Comparison of ENCODE assay signal across 8 cellular contexts in the genomic region with DNA sequence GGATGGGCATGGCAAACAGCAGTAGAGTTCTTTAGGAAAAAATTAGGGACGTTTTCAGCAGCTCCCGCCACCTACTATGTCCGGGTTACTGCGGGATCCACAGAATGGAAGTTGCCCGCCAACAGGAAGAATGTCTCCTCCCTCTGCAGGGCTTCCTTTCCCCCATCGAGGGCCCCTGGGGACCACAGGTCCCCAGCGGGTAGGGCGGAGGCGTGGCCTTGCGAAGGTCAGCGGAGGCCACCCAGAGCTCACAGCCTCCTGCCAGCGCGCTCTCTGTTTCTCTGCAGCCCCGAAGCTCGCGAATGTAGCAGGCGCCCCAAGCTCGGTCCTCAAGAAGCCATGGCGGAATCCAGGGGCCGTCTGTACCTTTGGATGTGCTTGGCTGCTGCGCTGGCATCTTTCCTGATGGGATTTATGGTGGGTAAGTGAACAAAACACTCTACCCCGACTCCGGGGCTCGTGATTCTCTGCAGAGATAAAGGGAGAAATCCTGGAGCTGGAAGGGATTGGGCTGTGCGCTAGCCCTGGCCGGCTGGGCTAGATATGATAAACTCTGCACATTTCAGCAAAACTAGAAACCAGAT. TPM values are rescaled to one million over a fixed set of nuclear protein-coding genes. Genes with fewer than 3 reads are reported as not detected.
DNase-seq lines count a peak whose midpoint lies in the region; ATAC-seq and TF ChIP-seq lines count a peak whose summit lies in the region.

NAALAD2 (plus strand) TSS at position 244 of the 584 bp plus-strand sequence; CDS start at position 340, 96 bp downstream.

- in situ Hi-C loops in GM13977 (cut with MboI; ENCODE audit: low pct_unique_long_range_greater_than_20kb, low sequenced_read_pairs, unreplicated experiment) = no loop called here

- no peak within 1 kb of the TSS for H2BK15ac ChIP-seq in H9 (ENCODE audit: low read depth, low read length)

- no peak within 1 kb of the TSS for H3K23ac ChIP-seq in H9 (ENCODE audit: insufficient read length, low read depth, low read length)

- H3K4me3 ChIP-seq in GM08714 (ENCODE audit: low read length) = peak within 1 kb of the TSS; percentile 48
- H3K4me3 ChIP-seq in NT2/D1 (ENCODE audit: insufficient read length, low read depth) = peak within 1 kb of the TSS; percentile 68
- H3K4me3 ChIP-seq in liver (ENCODE audit: low read depth in 1 of 3, low read length in 3 of 3) = peak within 1 kb of the TSS; percentile 32 to 55 (median 55)

- H4K5ac ChIP-seq in H9 (ENCODE audit: insufficient read length, low read depth, low read length) = no peak within 1 kb of the TSS

- no peak within 1 kb of the TSS for H2BK12ac ChIP-seq in H9 (ENCODE audit: insufficient read length, low read depth, low read length)

- peaks cover 10% of the 10 kb centered on the region for H3K23me2 ChIP-seq in H9 (ENCODE audit: insufficient read length, low read depth, low read length, poor library complexity, severe bottlenecking)

- 0 out of 2 replicates have a peak within 1 kb of the TSS, but pooled peaks have one; percentile 44 for H3K14ac ChIP-seq in H9 (ENCODE audit: insufficient read depth, low read length)

- H3K18ac ChIP-seq in H9 (ENCODE audit: insufficient read length, low read depth, low read length) = no peak within 1 kb of the TSS

- no peaks in the 10 kb centered on the region for H3K79me2 ChIP-seq in H9 (ENCODE audit: insufficient read depth, low read length)

- H3K9me3 Mint-ChIP-seq in H9 = no peaks in the 10 kb centered on the region

- peaks cover 22 to 33% of the 10 kb centered on the region in 2 experiments for H3K4me1 Mint-ChIP-seq in H9

- no peak within 1 kb of the TSS for H3T11ph ChIP-seq in H9 (ENCODE audit: low read length)

- H3K9me3 ChIP-seq in H9 (ENCODE audit: control insufficient read depth, low read depth, low read length) = no peaks in the 10 kb centered on the region
- no peaks in the 10 kb centered on the region for H3K9me3 ChIP-seq in NT2/D1 (ENCODE audit: insufficient read depth, low read length)
- H3K9me3 ChIP-seq in liver (ENCODE audit: control insufficient read depth in 4 of 4, low read length in 3 of 4) = no peaks in the 10 kb centered on the region

- H3K9ac ChIP-seq in H9 (ENCODE audit: extremely low read depth, insufficient read length, low read length) (peak within 1 kb of the TSS; percentile 56), NT2/D1 (ENCODE audit: insufficient read length, low read depth) (peak within 1 kb of the TSS; percentile 85), liver (ENCODE audit: low read depth in 1 of 2, low read length in 2 of 2) (peak within 1 kb of the TSS in 1 of 2 donors; percentile 44)

- no peak within 1 kb of the TSS for H3K4ac ChIP-seq in H9 (ENCODE audit: low read depth, low read length)

- no CpG with 5 or more reads among the region's 26 CpGs for WGBS in H9 (ENCODE audit: extremely low coverage, insufficient read length, low lambda C conversion rate)
- 5% methylated on average over 26 of the region's 26 CpGs for WGBS in liver

- H3K79me1 ChIP-seq in H9 (ENCODE audit: insufficient read depth, low read depth, low read length, poor library complexity, severe bottlenecking) = no peaks in the 10 kb centered on the region

- no peaks in the 10 kb centered on the region for H4K20me1 ChIP-seq in H9 (ENCODE audit: control insufficient read depth, insufficient read depth, insufficient read length)

- H3K4me1 ChIP-seq in H9 (ENCODE audit: insufficient read depth, low read length) = no peaks in the 10 kb centered on the region; the same call in 1 of the 2 replicates
- no peaks in the 10 kb centered on the region for H3K4me1 ChIP-seq in NT2/D1 (ENCODE audit: insufficient read depth, insufficient read length)
- peaks cover 0 to 13% (median 8%) of the 10 kb centered on the region in 4 donors for H3K4me1 ChIP-seq in liver (ENCODE audit: control insufficient read depth in 4 of 4, insufficient read depth in 4 of 4, low read length in 3 of 4)

- H2BK5ac ChIP-seq in H9 (ENCODE audit: insufficient read length, low read length) = no peak within 1 kb of the TSS

- peak; percentile 80 for DNase-seq in H9
- DNase-seq in NT2/D1 (ENCODE audit: low read depth, low spot score) = peak; percentile 52
- DNase-seq in ecto neural progenitor cell (ENCODE audit: low spot score) = peak; percentile 83
- peak in 45 of 49 donors; percentile 2 to 76 (median 43) for DNase-seq in substantia nigra (lab: John Stamatoyannopoulos, UW)
- no peak for DNase-seq in GM13977 (ENCODE audit: low spot score)

- TF ChIP-seq CTCF in H9 (conservative IDR thresholded peaks at IDR 0.05) (no peak), liver (IDR thresholded peaks at IDR 0.05; ENCODE audit: low read depth, low read length, missing input control) (no peak), GM13977 (IDR thresholded peaks at IDR 0.05; ENCODE audit: extremely low read depth, insufficient read depth, missing control alignments) (no peak)

- ATAC-seq in GM18873 (IDR thresholded peaks at IDR 0.05; ENCODE audit: low FRiP score, unreplicated experiment) = no peak

- H3K27me3 ChIP-seq in H9 (ENCODE audit: insufficient read depth, low read length) = no peaks in the 10 kb centered on the region
- no peaks in the 10 kb centered on the region for H3K27me3 ChIP-seq in NT2/D1 (ENCODE audit: insufficient read depth, insufficient read length)
- H3K27me3 ChIP-seq in liver (ENCODE audit: control insufficient read depth in 4 of 4, insufficient read depth in 4 of 4, low read length in 3 of 4) = peaks cover 0 to 7% (median 2%) of the 10 kb centered on the region in 4 donors

- no peak within 1 kb of the TSS for H3K27ac ChIP-seq in H9 (ENCODE audit: insufficient read length, low read depth, low read length)
- no peak within 1 kb of the TSS for H3K27ac ChIP-seq in liver (ENCODE audit: low read depth in 1 of 2, low read length in 2 of 2)
- H3K27ac ChIP-seq in substantia nigra (ENCODE audit: low read depth, low read length, poor library complexity, severe bottlenecking) = peak within 1 kb of the TSS; percentile 50

- no peak within 1 kb of the TSS for H2AK5ac ChIP-seq in H9 (ENCODE audit: insufficient read length, low read length)

- H3K27ac Mint-ChIP-seq in H9 = peak within 1 kb of the TSS in 2 of 3 experiments; percentile 4 to 42; a peak in 4 of 7 replicates

- peak within 1 kb of the TSS; percentile 66 for H2AFZ ChIP-seq in H9 (ENCODE audit: low read length)

- H4K91ac ChIP-seq in H9 (ENCODE audit: insufficient read length, low read depth, low read length) = no peak within 1 kb of the TSS

- H2BK120ac ChIP-seq in H9 (ENCODE audit: low read depth, low read length, poor library complexity, severe bottlenecking) = no peak within 1 kb of the TSS

- peak within 1 kb of the TSS; percentile 72 to 78 for H3K4me3 Mint-ChIP-seq in H9

- peak within 1 kb of the TSS; percentile 92 for H3K4me2 ChIP-seq in H9 (ENCODE audit: insufficient read depth, insufficient read length, low read length)

- H3K56ac ChIP-seq in H9 (ENCODE audit: insufficient read length, low read depth, low read length) = no peak within 1 kb of the TSS

- H3K27me3 Mint-ChIP-seq in H9 (ENCODE audit: low read depth) = peaks cover 14% of the 10 kb centered on the region

- H4K8ac ChIP-seq in H9 (replicated peaks; ENCODE audit: insufficient read length, low read depth, low read length) = no peak within 1 kb of the TSS

- H2BK20ac ChIP-seq in H9 (ENCODE audit: low read depth, low read length, poor library complexity, severe bottlenecking) = no peak within 1 kb of the TSS

- no peaks in the 10 kb centered on the region for H3K36me3 Mint-ChIP-seq in H9 (ENCODE audit: insufficient read depth in 1 of 3, low read depth in 3 of 3)

- H3K36me3 ChIP-seq in NT2/D1 (ENCODE audit: insufficient read depth, insufficient read length, low read length) = no peaks in the 10 kb centered on the region
- no peaks in the 10 kb centered on the region for H3K36me3 ChIP-seq in liver (ENCODE audit: control insufficient read depth in 4 of 4, insufficient read depth in 3 of 4, low read depth in 1 of 4, low read length in 3 of 4)

- no peak for TF ChIP-seq RAD21 in liver (IDR thresholded peaks at IDR 0.05)

TF ChIP-seq in liver, 16 proteins besides CTCF, POLR2A, EP300 and RAD21:
- peak in 1 of 2 donors; percentile 23 for TF ChIP-seq RXRA (IDR thresholded peaks at IDR 0.05)
- TF ChIP-seq NR2F2 (IDR thresholded peaks at IDR 0.05) = peak; percentile 47
- no peak for TF ChIP-seq JUND (IDR thresholded peaks at IDR 0.05)
- TF ChIP-seq, protein P1, sequence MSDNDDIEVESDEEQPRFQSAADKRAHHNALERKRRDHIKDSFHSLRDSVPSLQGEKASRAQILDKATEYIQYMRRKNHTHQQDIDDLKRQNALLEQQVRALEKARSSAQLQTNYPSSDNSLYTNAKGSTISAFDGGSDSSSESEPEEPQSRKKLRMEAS (IDR thresholded peaks at IDR 0.05) = no peak

RNA-seq across cellular contexts. Expression of gene NAALAD2, which starts in this region (rescaled TPM):
- 1.8 and 2.1 TPM in 2 replicates for total RNA-seq in H9 (2021)
- total RNA-seq in liver = 1 to 10 TPM; 1.6 to 3.3 TPM
- polyA plus RNA-seq in liver = under 1 TPM; 0.21 to 0.51 TPM
